Comparison of ENCODE assay signal across 8 cellular contexts in genomic region chr14:95516554-95517209, GRCh38. TPM values are rescaled to one million over a fixed set of nuclear protein-coding genes. Genes with fewer than 3 reads are reported as not detected.
DNase-seq lines count a peak whose midpoint lies in the region; ATAC-seq and TF ChIP-seq lines count a peak whose summit lies in the region.

TSS of gene SYNE3 (minus strand) at chr14:95516650. CDS start at chr14:95475821, 40,829 bp downstream.

- H3K9me2 ChIP-seq in MM.1S (replicated peaks; ENCODE audit: insufficient read depth, low read length) = no peaks in the 10 kb centered on the region

- POLR2A ChIA-PET in GM10248 (lab: Yijun Ruan, JAX) = interaction anchor here (0.6 kb wide), 1 partner anchor 145 kb away, joined by 9 read pairs; no protein-coding TSS in a partner anchor

- H3K27me3 ChIP-seq in MM.1S (replicated peaks; ENCODE audit: insufficient read depth, low read length) (no peaks in the 10 kb centered on the region), neural progenitor cell (peaks cover 70% of the 10 kb centered on the region)

- peak; percentile 88 for DNase-seq in GM10248 (ENCODE audit: extremely low spot score)
- DNase-seq in MM.1S = peak; percentile 59
- peak; percentile 62 to 71 for DNase-seq in activated T-cell treated with anti-CD3 and anti-CD28 coated beads, Interleukin-2, amount 50 U/mL, for 48 hours
- peak; percentile 29 for DNase-seq in fibroblast of peridontal ligament (ENCODE audit: extremely low read depth)
- peak; percentile 66 for DNase-seq in neural progenitor cell (ENCODE audit: low spot score)
- no peak for DNase-seq in NCI-H510A (lab: John Stamatoyannopoulos, UW)
- no peak for DNase-seq in NCI-H226

- no peaks in the 10 kb centered on the region for H3K9me3 ChIP-seq in MM.1S (replicated peaks; ENCODE audit: insufficient read depth, low read length)
- no peaks in the 10 kb centered on the region for H3K9me3 ChIP-seq in neural progenitor cell (ENCODE audit: low read depth)

- no peaks in the 10 kb centered on the region for H4K20me1 ChIP-seq in MM.1S (ENCODE audit: insufficient read depth, low read length)
- H4K20me1 ChIP-seq in neural progenitor cell (ENCODE audit: low read depth) = peaks cover 12% of the 10 kb centered on the region

- no peaks in the 10 kb centered on the region for H3K36me3 ChIP-seq in MM.1S (replicated peaks; ENCODE audit: insufficient read depth, low read length)
- no peaks in the 10 kb centered on the region for H3K36me3 ChIP-seq in neural progenitor cell

- TF ChIP-seq CTCF in GM10248 (IDR thresholded peaks at IDR 0.05; ENCODE audit: control extremely low read depth, extremely low read depth, low read depth, missing control alignments) = no peak
- TF ChIP-seq CTCF in MM.1S (IDR thresholded peaks at IDR 0.05; ENCODE audit: low read length) = no peak
- no peak for TF ChIP-seq CTCF in neural progenitor cell (IDR thresholded peaks at IDR 0.05)

- H3K27ac ChIP-seq in MM.1S (ENCODE audit: low read length) = peak within 1 kb of the TSS; percentile 88
- H3K27ac ChIP-seq in neural progenitor cell = no peak within 1 kb of the TSS

- CTCF ChIA-PET in GM10248 (lab: Yijun Ruan, JAX) = interaction anchor here (0.7 to 7.3 kb wide), 12 partner anchors 10 to 80 kb away, joined by 3 to 110 read pairs (median 5); no protein-coding TSS in a partner anchor

- H3K9ac ChIP-seq in MM.1S (ENCODE audit: low read length) (peak within 1 kb of the TSS; percentile 83), neural progenitor cell (no peak within 1 kb of the TSS)

- peaks cover 43% of the 10 kb centered on the region for H3K4me1 ChIP-seq in MM.1S (ENCODE audit: low read length)
- H3K4me1 ChIP-seq in neural progenitor cell = peaks cover 21% of the 10 kb centered on the region

- H3K4me1 Mint-ChIP-seq in neural progenitor cell = peaks cover 17% of the 10 kb centered on the region

- peak; percentile 35 for ATAC-seq in GM21825 (IDR thresholded peaks at IDR 0.05; ENCODE audit: unreplicated experiment)

- H3K4me2 ChIP-seq in MM.1S (ENCODE audit: low read depth, low read length) = peak within 1 kb of the TSS; percentile 94
- peak within 1 kb of the TSS; percentile 100 for H3K4me2 ChIP-seq in neural progenitor cell

- H3K27me3 Mint-ChIP-seq in neural progenitor cell (ENCODE audit: insufficient read depth, low read depth) = peaks cover 16% of the 10 kb centered on the region

- H3K4me3 ChIP-seq in MM.1S (ENCODE audit: low read length) (peak within 1 kb of the TSS; percentile 72), neural progenitor cell (peak within 1 kb of the TSS; percentile 59)

- no peaks in the 10 kb centered on the region for H3K9me3 Mint-ChIP-seq in neural progenitor cell

- peak within 1 kb of the TSS; percentile 82 for H3K4me3 Mint-ChIP-seq in neural progenitor cell

- H3F3A ChIP-seq in MM.1S (ENCODE audit: insufficient read depth, low read length) (peaks cover 44% of the 10 kb centered on the region), neural progenitor cell (ENCODE audit: low read depth) (peaks cover 21% of the 10 kb centered on the region)

- H3K79me2 ChIP-seq in MM.1S (ENCODE audit: low read length) (peaks cover 39% of the 10 kb centered on the region), neural progenitor cell (ENCODE audit: low read depth) (no peaks in the 10 kb centered on the region)

- no peak within 1 kb of the TSS for H2AFZ ChIP-seq in MM.1S (ENCODE audit: low read length)
- peak within 1 kb of the TSS; percentile 55 for H2AFZ ChIP-seq in neural progenitor cell (replicated peaks)

- no peak within 1 kb of the TSS for H3K27ac Mint-ChIP-seq in neural progenitor cell

- H3K36me3 Mint-ChIP-seq in neural progenitor cell = no peaks in the 10 kb centered on the region

RNA-seq across cellular contexts. Expression of gene SYNE3, which starts in this region (rescaled TPM):
- 0.03 and 0.06 TPM in 2 replicates for total RNA-seq in neural progenitor cell (ENCODE audit: low replicate concordance)

Comparison
In these comparisons a context has a peak if more than half of its experiments do, and no peak if none do; other contexts are left out.
1. Peak in DNase-seq, H3K4me3 ChIP-seq and H3K4me2 ChIP-seq in neural progenitor cell; RNA of the gene not detected or under 1 TPM.
2. DNase-seq: peak in GM10248 (single experiment), MM.1S (single experiment), activated T-cell treated with anti-CD3 and anti-CD28 coated beads, Interleukin-2, amount 50 U/mL, for 48 hours (2 of 2) and fibroblast of peridontal ligament (single experiment); none in NCI-H510A (single experiment) and NCI-H226 (single experiment).